20 cellular contexts compared by ENCODE assay signal in the genomic region with DNA sequence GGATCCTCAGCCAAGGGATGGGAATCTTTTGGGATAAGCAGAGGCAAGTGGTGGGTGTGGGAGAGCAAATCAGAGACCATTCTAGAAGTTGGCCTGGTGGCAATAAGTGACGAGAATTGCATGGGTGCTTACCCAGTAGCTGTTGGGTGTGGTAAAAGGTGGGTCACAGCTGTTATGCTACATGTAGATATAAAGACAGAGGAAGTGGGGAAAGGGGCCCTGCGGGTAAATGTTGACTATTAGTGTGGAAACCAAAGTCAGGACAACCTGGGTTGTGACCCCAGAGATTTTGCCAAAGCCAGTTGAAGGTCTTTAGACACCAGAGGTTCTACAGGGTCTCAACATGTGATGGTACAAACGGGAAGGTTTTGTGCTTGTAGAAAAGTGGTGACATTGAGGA.
"Had no signal": no experiment of that assay in that cellular context is flagged by ENCODE, and none has a peak within 500 bp of the region (broad histone marks: within the 10 kb centered on the region; RNA-seq: fewer than 3 reads in every experiment).

No MANE protein-coding gene starts in this region.

- H3K27ac Mint-ChIP-seq: activated B cell treated with CpG ODN at 0.5 μM for 24 hours; activated CD4-positive, alpha-beta T cell treated with anti-CD3 and anti-CD28 coated beads, Interleukin-2, amount 10 ng/mL, durations not matched to agents 24 days and 14 days; activated naive CD4-positive, alpha-beta T cell treated with anti-CD3 and anti-CD28 coated beads, Interleukin-2, amount 10 ng/mL, durations not matched to agents 7 days and 5 days; activated naive CD8-positive, alpha-beta T cell treated with anti-CD3 and anti-CD28 coated beads for 36 hours; activated T-cell treated with anti-CD3 and anti-CD28 coated beads, Interleukin-2, amount 50 U/mL, for 72 hours; activated T-helper 2 cell treated with anti-CD3 and anti-CD28 coated beads, Interferon-gamma antibody, Interleukin-2, Interleukin-4, amounts not matched to agents 10 μg/mL and 5 μg/mL and 100 μg/mL, durations not matched to agents 14 hours and 24 hours and 36 hours; T-cell had no signal

- DNase-seq: activated B cell treated with CpG ODN at 0.5 μM for 24 hours; activated CD4-positive, alpha-beta T cell treated with anti-CD3 and anti-CD28 coated beads for 1 hour; activated CD4-positive, alpha-beta T cell treated with anti-CD3 and anti-CD28 coated beads, Interleukin-2, amount 10 ng/mL, durations not matched to agents 24 days and 14 days; activated CD4-positive, alpha-beta T cell treated with anti-CD3 and anti-CD28 coated beads, Interleukin-2, amount 50 U/mL, for 48 hours; activated gamma-delta T cell treated with Interleukin-2 at 50 U/mL for 16 hours; activated naive CD4-positive, alpha-beta T cell treated with anti-CD3 and anti-CD28 coated beads, Interleukin-2, amount 10 ng/mL, durations not matched to agents 7 days and 5 days; activated naive CD8-positive, alpha-beta T cell treated with anti-CD3 and anti-CD28 coated beads for 36 hours; activated T-cell treated with anti-CD3 and anti-CD28 coated beads for 4 hours; activated T-cell treated with anti-CD3 and anti-CD28 coated beads, Interleukin-2, amount 50 U/mL, for 72 hours; brain microvascular endothelial cell; NCI-H1417 treated with DMSO at 0.1 percent for 48 hours; NCI-H1694; NCI-H345; NCI-H510A; SIG-M5; T-cell; T-helper 2 cell; T1000 had no signal

- H3K27me3 ChIP-seq: brain microvascular endothelial cell, cardiac muscle cell had no signal

- H3K4me3 ChIP-seq: cardiac muscle cell had no signal

- H3K4me3 Mint-ChIP-seq: activated B cell treated with CpG ODN at 0.5 μM for 24 hours; activated CD4-positive, alpha-beta T cell treated with anti-CD3 and anti-CD28 coated beads, Interleukin-2, amount 10 ng/mL, durations not matched to agents 24 days and 14 days; activated naive CD4-positive, alpha-beta T cell treated with anti-CD3 and anti-CD28 coated beads, Interleukin-2, amount 10 ng/mL, durations not matched to agents 7 days and 5 days; activated naive CD8-positive, alpha-beta T cell treated with anti-CD3 and anti-CD28 coated beads for 36 hours; activated T-cell treated with anti-CD3 and anti-CD28 coated beads, Interleukin-2, amount 50 U/mL, for 72 hours; T-cell had no signal

- H3K36me3 ChIP-seq: brain microvascular endothelial cell, cardiac muscle cell had no signal

- ATAC-seq: activated T-cell treated with anti-CD3 and anti-CD28 coated beads, Interleukin-2, amount 50 U/mL, for 72 hours; T-cell had no signal

- H3K36me3 Mint-ChIP-seq: activated naive CD4-positive, alpha-beta T cell treated with anti-CD3 and anti-CD28 coated beads, Interleukin-2, amount 10 ng/mL, durations not matched to agents 7 days and 5 days had no signal

- H3K27ac ChIP-seq: brain microvascular endothelial cell, cardiac muscle cell had no signal

- H3K4me1 Mint-ChIP-seq: activated CD4-positive, alpha-beta T cell treated with anti-CD3 and anti-CD28 coated beads, Interleukin-2, amount 10 ng/mL, durations not matched to agents 24 days and 14 days; activated naive CD4-positive, alpha-beta T cell treated with anti-CD3 and anti-CD28 coated beads, Interleukin-2, amount 10 ng/mL, durations not matched to agents 7 days and 5 days had no signal
